ENCODE assay signal across 8 cellular contexts in genomic region chr13:27620377-27621115, GRCh38. TPM values are rescaled to one million over a fixed set of nuclear protein-coding genes. Genes with fewer than 3 reads are reported as not detected.
A peak's percentile ranks its signal among the peaks of the same experiment; 100 is the strongest.
DNase-seq lines count a peak whose midpoint lies in the region; ATAC-seq and TF ChIP-seq lines count a peak whose summit lies in the region.

Gene LNX2, minus strand, starts transcription at chr13:27620529. Its CDS starts 38,826 bp downstream, at chr13:27581703.

- H2AFZ ChIP-seq in ACC112 (ENCODE audit: low read length, unreplicated experiment), result peak within 1 kb of the TSS; percentile 93

- H3K9ac ChIP-seq in iPS-20b (ENCODE audit: low read depth, low read length), result peak within 1 kb of the TSS; percentile 94

- H3K27ac ChIP-seq in ACC112 (ENCODE audit: low read depth, low read length) (peak within 1 kb of the TSS; percentile 42; the same call in 1 of the 2 replicates), VCaP (peak within 1 kb of the TSS; percentile 97), breast epithelium (peak within 1 kb of the TSS; percentile 97 to 99), iPS-20b (ENCODE audit: low read length) (peak within 1 kb of the TSS; percentile 94), skin epidermis (peak within 1 kb of the TSS; percentile 52 to 98 (median 94))

- TF ChIP-seq CTCF in VCaP (conservative IDR thresholded peaks at IDR 0.05) (no peak), breast epithelium (IDR thresholded peaks at IDR 0.05) (no peak)

- no peaks in the 10 kb centered on the region for H3K9me3 ChIP-seq in breast epithelium
- no peaks in the 10 kb centered on the region for H3K9me3 ChIP-seq in iPS-20b (ENCODE audit: insufficient read depth, low read depth, low read length)

- H3K4me1 ChIP-seq in ACC112 (ENCODE audit: control insufficient read depth, insufficient read depth, low read length, unreplicated experiment) (peaks cover 16% of the 10 kb centered on the region), breast epithelium (peaks cover 0 to 14% of the 10 kb centered on the region in 2 donors), iPS-20b (ENCODE audit: insufficient read depth, low read length) (peaks cover 24% of the 10 kb centered on the region)

- DNase-seq in NCI-H2196 (lab: John Stamatoyannopoulos, UW; ENCODE audit: unreplicated experiment) (peak; percentile 88), breast epithelium (ENCODE audit: low spot score in 2 of 2) (peak; percentile 98 to 99)

- H3K27me3 ChIP-seq in ACC112 (ENCODE audit: insufficient read depth, low read length) (no peaks in the 10 kb centered on the region), breast epithelium (no peaks in the 10 kb centered on the region), iPS-20b (ENCODE audit: insufficient read depth, low read length) (peaks cover 8% of the 10 kb centered on the region; the same call in 1 of the 2 replicates)

- peak; percentile 89 for ATAC-seq in GM18868 (IDR thresholded peaks at IDR 0.05; ENCODE audit: unreplicated experiment)
- peak; percentile 84 for ATAC-seq in HG03103 (IDR thresholded peaks at IDR 0.05; ENCODE audit: low read depth, unreplicated experiment)

- peak; percentile 64 for TF ChIP-seq POLR2A in breast epithelium (IDR thresholded peaks at IDR 0.05)

- H3K79me2 ChIP-seq in ACC112 (ENCODE audit: control insufficient read depth, insufficient read depth, low read length, unreplicated experiment), result peaks cover 70% of the 10 kb centered on the region

- intact Hi-C loops in breast epithelium (cut with DNase I; ENCODE audit: low total_unique reads), result loop anchor here (5.0 kb wide), 1 partner anchor 433 kb away; no protein-coding TSS in a partner anchor

- H3K4me3 ChIP-seq in ACC112 (ENCODE audit: low read depth, low read length) (peak within 1 kb of the TSS; percentile 100), breast epithelium (peak within 1 kb of the TSS; percentile 82 to 93 (median 93)), iPS-20b (ENCODE audit: low read length) (peak within 1 kb of the TSS; percentile 95), skin epidermis (peak within 1 kb of the TSS; percentile 72 to 97 (median 93))

- H3K36me3 ChIP-seq in ACC112 (ENCODE audit: insufficient read depth, low read length) (peaks cover 11% of the 10 kb centered on the region; the same call in 1 of the 2 replicates), breast epithelium (no peaks in the 10 kb centered on the region), iPS-20b (ENCODE audit: insufficient read depth, low read depth, low read length) (peaks cover 28% of the 10 kb centered on the region)

RNA-seq across cellular contexts. Expression of gene LNX2, which starts in this region (rescaled TPM):
- total RNA-seq in breast epithelium, result 10 to 100 TPM in 2 of 3 donors, 1 to 10 TPM in 1; 5.9 to 19.3 (median 19.2) TPM

Comparison
In these comparisons a context has a peak if more than half of its experiments do, and no peak if none do; other contexts are left out.
1. Peak in every context shown above with its lines: DNase-seq, ATAC-seq, H3K4me3 ChIP-seq and H3K27ac ChIP-seq.
2. H3K27ac ChIP-seq: peak in every context shown above with its lines; median percentile 98 in breast epithelium; 97 in VCaP; 94 in iPS-20b; 94 in skin epidermis; 42 in ACC112.